Comparison of ENCODE assay signal across 28 cellular contexts in genomic region chr5:122805481-122805880, GRCh38. TPM values are rescaled to one million over a fixed set of nuclear protein-coding genes. Genes with fewer than 3 reads are reported as not detected.
A peak's percentile ranks its signal among the peaks of the same experiment; 100 is the strongest.
DNase-seq lines count a peak whose midpoint lies in the region; ATAC-seq, FAIRE-seq and TF ChIP-seq lines count a peak whose summit lies in the region.
"Had no signal": no experiment of that assay in that cellular context is flagged by ENCODE, and none has a peak within 500 bp of the region (broad histone marks: within the 10 kb centered on the region; RNA-seq: fewer than 3 reads in every experiment).

No MANE protein-coding gene starts in this region.

- H2AFZ ChIP-seq in GM23248 = no peak overlapping the region

- TF ChIP-seq CTCF in A549 (IDR thresholded peaks at IDR 0.05) (no peak), fibroblast of the aortic adventitia (IDR thresholded peaks at IDR 0.05; ENCODE audit: insufficient read depth, low read length) (no peak)

- H3K36me3 Mint-ChIP-seq in CD8-positive, alpha-beta memory T cell = peaks cover 9 to 76% (median 38%) of the 10 kb centered on the region in 3 donors

- no peak for TF ChIP-seq EP300 in A549 (IDR thresholded peaks at IDR 0.05)

- CTCF ChIA-PET in A549 (lab: Yijun Ruan, JAX) = interaction anchor here (1.3 kb wide), 1 partner anchor 16 kb away, joined by 4 read pairs; no protein-coding TSS in a partner anchor
- CTCF ChIA-PET in CD8-positive, alpha-beta memory T cell (lab: Charles Lee) = no interaction called here

- H3K27ac Mint-ChIP-seq in CD8-positive, alpha-beta memory T cell = no peak overlapping the region
- H3K27ac Mint-ChIP-seq: activated CD8-positive, alpha-beta T cell treated with anti-CD3 and anti-CD28 coated beads for 36 hours; nephron progenitor cell; progenitor cell of endocrine pancreas; stimulated activated naive CD8-positive, alpha-beta T cell treated with anti-CD3 and anti-CD28 coated beads, Interleukin-15, amount 100 ng/mL, for 72 hours had no signal

- H3K4me3 ChIP-seq in A549 = no peak overlapping the region
- H3K4me3 ChIP-seq in GM23248 = no peak overlapping the region
- H3K4me3 ChIP-seq in fibroblast of the aortic adventitia (ENCODE audit: low read depth, low read length) = no peak overlapping the region
- no peak overlapping the region for H3K4me3 ChIP-seq in CD8-positive, alpha-beta memory T cell (ENCODE audit: low read length)
- H3K4me3 ChIP-seq: ascending aorta, SK-N-MC, upper lobe of right lung had no signal

- H3K27ac ChIP-seq in A549 = no peak overlapping the region
- no peak overlapping the region for H3K27ac ChIP-seq in GM23248
- no peak overlapping the region for H3K27ac ChIP-seq in CD8-positive, alpha-beta memory T cell (ENCODE audit: low read depth, low read length)
- H3K27ac ChIP-seq: ascending aorta, SK-N-MC, upper lobe of right lung had no signal

- DNase-seq in A549 (ENCODE audit: low read depth in 1 of 2, low spot score in 1 of 2) (peak in 1 of 2 experiments; percentile 2), GM23248 (peak; percentile 58), amniotic epithelial cell (ENCODE audit: low read depth) (peak; percentile 78), fibroblast of the aortic adventitia (ENCODE audit: low read depth) (peak; percentile 43), HUDEP-2 (lab: John Stamatoyannopoulos, UW; ENCODE audit: unreplicated experiment in 76 of 76) (no peak)
- no peak for DNase-seq in CD8-positive, alpha-beta memory T cell
- DNase-seq: activated CD4-positive, CD25-positive, alpha-beta regulatory T cell; activated CD8-positive, alpha-beta T cell treated with anti-CD3 and anti-CD28 coated beads for 36 hours; activated naive CD4-positive, alpha-beta T cell; activated T-cell treated with anti-CD3 and anti-CD28 coated beads, Interleukin-2, amount 50 U/mL, for 1 hour; DMS53; midbrain; NCI-H1694; NCI-H774; nephron progenitor cell; PC-3; small intestine; stimulated activated CD4-positive, alpha-beta T cell treated with anti-CD3 and anti-CD28 coated beads, Interleukin-2, amount 100 ng/mL, for 48 hours; stimulated activated naive CD8-positive, alpha-beta T cell treated with anti-CD3 and anti-CD28 coated beads, Interleukin-15, amount 100 ng/mL, for 72 hours; upper lobe of right lung had no signal

- no peaks in the 10 kb centered on the region for H3K27me3 Mint-ChIP-seq in CD8-positive, alpha-beta memory T cell
- H3K27me3 Mint-ChIP-seq: activated CD8-positive, alpha-beta T cell treated with anti-CD3 and anti-CD28 coated beads for 36 hours; progenitor cell of endocrine pancreas; stimulated activated naive CD8-positive, alpha-beta T cell treated with anti-CD3 and anti-CD28 coated beads, Interleukin-15, amount 100 ng/mL, for 72 hours had no signal

- ATAC-seq in A549 (no peak), GM18861 (IDR thresholded peaks at IDR 0.05; ENCODE audit: unreplicated experiment) (no peak), HG02840 (IDR thresholded peaks at IDR 0.05; ENCODE audit: low FRiP score, unreplicated experiment) (no peak)
- ATAC-seq: activated CD8-positive, alpha-beta T cell treated with anti-CD3 and anti-CD28 coated beads for 36 hours; PC-3; stimulated activated naive CD8-positive, alpha-beta T cell treated with anti-CD3 and anti-CD28 coated beads, Interleukin-15, amount 100 ng/mL, for 72 hours; upper lobe of right lung had no signal

- in situ Hi-C loops in GM23248 (cut with MboI) = no loop called here

- H4K20me1 ChIP-seq in GM23248 (ENCODE audit: insufficient read depth) = no peaks in the 10 kb centered on the region

- H3K9me2 ChIP-seq in GM23248 (ENCODE audit: insufficient read depth) = no peaks in the 10 kb centered on the region

- peaks cover 6% of the 10 kb centered on the region; the same call in 1 of the 2 replicates for H3K79me2 ChIP-seq in GM23248 (ENCODE audit: insufficient read depth)

- peaks cover 33% of the 10 kb centered on the region for H3K36me3 ChIP-seq in GM23248 (ENCODE audit: low read depth)
- peaks cover 15% of the 10 kb centered on the region for H3K36me3 ChIP-seq in CD8-positive, alpha-beta memory T cell (ENCODE audit: insufficient read depth, low read length)

- no peak for FAIRE-seq in A549 (lab: Jason Lieb, UNC)
- FAIRE-seq: A204.1, colon, endometrium, small intestine had no signal

- TF ChIP-seq POLR2A in A549 (IDR thresholded peaks at IDR 0.05; ENCODE audit: low read length) = no peak

- TF ChIP-seq RAD21 in A549 (conservative IDR thresholded peaks at IDR 0.05 in 1 of 2, IDR thresholded peaks at IDR 0.05 in 1 of 2) = no peak

- POLR2A ChIA-PET in A549 (lab: Yijun Ruan, JAX) = no interaction called here
- POLR2A ChIA-PET in CD8-positive, alpha-beta memory T cell (lab: Charles Lee) = no interaction called here

- H3K9me3 ChIP-seq in A549 (no peaks in the 10 kb centered on the region), GM23248 (ENCODE audit: low read depth) (no peaks in the 10 kb centered on the region)
- no peaks in the 10 kb centered on the region for H3K9me3 ChIP-seq in CD8-positive, alpha-beta memory T cell (ENCODE audit: low read length)
- H3K9me3 ChIP-seq: ascending aorta, upper lobe of right lung had no signal

- H3K4me1 ChIP-seq in A549 (no peaks in the 10 kb centered on the region), GM23248 (ENCODE audit: insufficient read depth) (no peaks in the 10 kb centered on the region)
- H3K4me1 ChIP-seq in CD8-positive, alpha-beta memory T cell (ENCODE audit: insufficient read depth, low read length) = no peaks in the 10 kb centered on the region
- H3K4me1 ChIP-seq: ascending aorta, upper lobe of right lung had no signal

- 90% methylated on average over 2 of the region's 2 CpGs for WGBS in A549 (ENCODE audit: missing lambda C conversion rate)
- WGBS in GM23248 (ENCODE audit: low coverage in 1 of 2, low lambda C conversion rate in 2 of 2, missing lambda C conversion rate in 2 of 2), 2 experiments = 88 to 89% methylated on average over 2 of the region's 2 CpGs

- H3K4me3 Mint-ChIP-seq in CD8-positive, alpha-beta memory T cell = no peak overlapping the region
- H3K4me3 Mint-ChIP-seq: activated CD8-positive, alpha-beta T cell treated with anti-CD3 and anti-CD28 coated beads for 36 hours; nephron progenitor cell; stimulated activated naive CD8-positive, alpha-beta T cell treated with anti-CD3 and anti-CD28 coated beads, Interleukin-15, amount 100 ng/mL, for 72 hours had no signal

- H3K9me3 Mint-ChIP-seq in CD8-positive, alpha-beta memory T cell = no peaks in the 10 kb centered on the region
- H3K9me3 Mint-ChIP-seq: activated CD8-positive, alpha-beta T cell treated with anti-CD3 and anti-CD28 coated beads for 36 hours; nephron progenitor cell; stimulated activated naive CD8-positive, alpha-beta T cell treated with anti-CD3 and anti-CD28 coated beads, Interleukin-15, amount 100 ng/mL, for 72 hours had no signal

- H3K4me1 Mint-ChIP-seq in CD8-positive, alpha-beta memory T cell = peaks cover 0 to 4% (median 0%) of the 10 kb centered on the region in 3 donors
- H3K4me1 Mint-ChIP-seq: stimulated activated naive CD8-positive, alpha-beta T cell treated with anti-CD3 and anti-CD28 coated beads, Interleukin-15, amount 100 ng/mL, for 72 hours had no signal

- H3K9ac ChIP-seq in GM23248 = no peak overlapping the region

- no peaks in the 10 kb centered on the region for H3K27me3 ChIP-seq in GM23248 (replicated peaks; ENCODE audit: insufficient read depth)
- H3K27me3 ChIP-seq in CD8-positive, alpha-beta memory T cell (ENCODE audit: insufficient read depth, low read length, poor library complexity, severe bottlenecking) = no peaks in the 10 kb centered on the region
- H3K27me3 ChIP-seq: ascending aorta, upper lobe of right lung had no signal

- H3F3A ChIP-seq in GM23248 (ENCODE audit: insufficient read depth) = no peaks in the 10 kb centered on the region

- H3K4me2 ChIP-seq in A549 (no peak overlapping the region), GM23248 (ENCODE audit: unreplicated experiment) (no peak overlapping the region)

TF ChIP-seq in A549, 52 proteins besides CTCF, POLR2A, EP300 and RAD21:
- TF ChIP-seq CHD2 (IDR thresholded peaks at IDR 0.05; ENCODE audit: low read length, partially characterized antibody) (no peak), FOSL2 (IDR thresholded peaks at IDR 0.05) (no peak), FOSL2 (CRISPR knock-in tag; IDR thresholded peaks at IDR 0.05) (peak; percentile 44)

RNA-seq across cellular contexts. Expression of gene SNX2, which starts 30.6 kb away (rescaled TPM):
- polyA plus RNA-seq in A549 (2011; rRNA removed) = 41.7 and 52.9 TPM in 2 replicates
- polyA plus RNA-seq in A549 (2012; cell fraction: cytosol; rRNA removed) = 17.0 and 17.3 TPM in 2 replicates
- 4.5 and 8.0 TPM in 2 replicates for polyA plus RNA-seq in A549 (2012; cell fraction: nucleus; rRNA removed)
- 60.6 to 63.0 TPM (median 62.2 TPM) in 3 replicates for polyA plus RNA-seq in A549 (2017; fragmentation: RNase III; extraction: RNeasy Plus Mini Kit Qiagen cat#74134 plus additional on column Dnase treatment)
- 48.1 and 53.6 TPM in 2 replicates for polyA minus RNA-seq in A549 (2011; rRNA and poly(A)+ RNA removed)
- total RNA-seq in GM23248 (2014; rRNA removed; shearing (Covaris generic)) = 39.1 and 56.5 TPM in 2 replicates
- polyA plus RNA-seq in GM23248 (2016; fragmentation: Nextera tagmentation; extraction: Ambion mirVana) = 60.8 and 62.5 TPM in 2 replicates
- total RNA-seq in fibroblast of the aortic adventitia (ENCODE audit: low replicate concordance) = 89.4 and 184 TPM in 2 replicates
- total RNA-seq in CD8-positive, alpha-beta memory T cell = 10 to 100 TPM; 40.0 to 42.7 TPM
- polyA plus RNA-seq in CD8-positive, alpha-beta memory T cell = 62.7 TPM

RNA-seq across cellular contexts. Expression of gene SNX24, which starts 39.9 kb away (rescaled TPM):
- polyA plus RNA-seq in A549 (2011; rRNA removed) = 19.6 and 22.4 TPM in 2 replicates
- 6.6 and 7.3 TPM in 2 replicates for polyA plus RNA-seq in A549 (2012; cell fraction: cytosol; rRNA removed)
- polyA plus RNA-seq in A549 (2012; cell fraction: nucleus; rRNA removed) = 2.6 and 4.2 TPM in 2 replicates
- polyA plus RNA-seq in A549 (2017; fragmentation: RNase III; extraction: RNeasy Plus Mini Kit Qiagen cat#74134 plus additional on column Dnase treatment) = 20.4 to 24.7 TPM (median 23.9 TPM) in 3 replicates
- polyA minus RNA-seq in A549 (2011; rRNA and poly(A)+ RNA removed) = 6.2 and 6.3 TPM in 2 replicates
- 20.8 and 25.7 TPM in 2 replicates for total RNA-seq in GM23248 (2014; rRNA removed; shearing (Covaris generic))
- polyA plus RNA-seq in GM23248 (2016; fragmentation: Nextera tagmentation; extraction: Ambion mirVana) = 27.7 and 29.4 TPM in 2 replicates
- total RNA-seq in fibroblast of the aortic adventitia (ENCODE audit: low replicate concordance) = 16.8 and 26.5 TPM in 2 replicates
- 1 to 10 TPM; 4.0 to 4.4 TPM for total RNA-seq in CD8-positive, alpha-beta memory T cell
- polyA plus RNA-seq in CD8-positive, alpha-beta memory T cell = 5.1 TPM

Comparison
In these comparisons a context has a peak if more than half of its experiments do, and no peak if none do; other contexts are left out.
1. DNase-seq: peak in GM23248 (single experiment), amniotic epithelial cell (single experiment) and fibroblast of the aortic adventitia (single experiment); none in HUDEP-2 (0 of 76) and CD8-positive, alpha-beta memory T cell (0 of 5).